In the genomic region with DNA sequence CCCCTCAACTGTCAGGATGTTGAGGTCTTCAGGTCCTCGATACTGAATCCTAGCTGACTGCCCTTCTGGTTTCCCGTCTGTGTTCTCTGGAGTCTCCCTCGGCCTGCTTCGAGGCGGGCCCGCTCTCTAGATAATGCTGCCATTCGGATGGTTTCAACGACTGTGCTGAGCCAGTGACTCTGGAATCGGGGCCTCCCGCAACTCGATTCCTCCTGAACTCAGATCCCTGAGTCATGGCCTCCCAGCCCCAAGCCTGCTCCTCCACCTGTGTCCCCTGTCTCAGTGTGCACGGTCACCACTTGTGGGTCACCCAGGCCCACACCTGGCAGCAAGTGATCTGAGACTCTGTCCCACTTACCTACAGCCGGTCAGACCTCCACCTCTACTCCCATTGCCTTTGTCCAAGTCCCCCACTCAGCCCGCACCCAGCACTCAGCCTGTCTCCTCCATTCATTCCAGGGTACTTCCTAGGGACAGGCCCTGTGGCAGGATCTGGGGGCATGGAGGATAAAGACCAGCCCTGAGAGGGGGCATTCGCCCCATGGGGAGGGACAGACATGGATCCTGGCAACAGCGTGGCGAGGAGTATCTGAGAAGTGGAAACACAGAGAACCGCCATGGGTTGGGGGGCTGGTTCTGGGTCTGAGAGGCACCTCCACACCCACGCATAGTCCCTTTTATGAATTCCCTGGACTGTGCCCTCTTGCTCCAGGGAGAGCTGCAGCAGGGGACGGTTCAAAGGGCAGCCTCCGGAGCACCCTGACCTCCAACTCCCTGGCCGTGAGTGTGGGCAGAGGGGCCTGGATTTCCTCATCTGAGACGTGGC, we compare ENCODE assay signal across 19 cellular contexts. TPM values are rescaled to one million over a fixed set of nuclear protein-coding genes. Genes with fewer than 3 reads are reported as not detected.
DNase-seq lines count a peak whose midpoint lies in the region; ATAC-seq and TF ChIP-seq lines count a peak whose summit lies in the region.
"Had no signal": no experiment of that assay in that cellular context is flagged by ENCODE, and none has a peak within 500 bp of the region (broad histone marks: within the 10 kb centered on the region; RNA-seq: fewer than 3 reads in every experiment).

No MANE protein-coding gene starts in this region.

- no peaks in the 10 kb centered on the region for H3K9me3 ChIP-seq in Peyer's patch
- no peaks in the 10 kb centered on the region for H3K9me3 ChIP-seq in endodermal cell (ENCODE audit: control insufficient read depth, low read length)
- no peaks in the 10 kb centered on the region for H3K9me3 ChIP-seq in mucosa of stomach (ENCODE audit: control insufficient read depth, low read length)
- no peaks in the 10 kb centered on the region for H3K9me3 ChIP-seq in upper lobe of left lung

- TF ChIP-seq EP300 in upper lobe of left lung (IDR thresholded peaks at IDR 0.05), result no peak

- H3K9ac ChIP-seq in endodermal cell (ENCODE audit: extremely low read depth, low read length, poor library complexity, severe bottlenecking), result no peak overlapping the region
- peak overlapping the region; percentile 12 for H3K9ac ChIP-seq in mucosa of stomach (ENCODE audit: low read length)

- H3K4me3 ChIP-seq in Peyer's patch, result peak overlapping the region in 2 of 4 donors; percentile 28 to 36
- no peak overlapping the region for H3K4me3 ChIP-seq in endodermal cell (ENCODE audit: low read length)
- no peak overlapping the region for H3K4me3 ChIP-seq in mucosa of stomach (ENCODE audit: low read length)
- no peak overlapping the region for H3K4me3 ChIP-seq in upper lobe of left lung
- H3K4me3 ChIP-seq: cardiac muscle cell had no signal

- H3K4me1 Mint-ChIP-seq in endodermal cell, result peaks cover 19% of the 10 kb centered on the region

- H3K36me3 ChIP-seq in Peyer's patch (peaks cover 0 to 17% (median 0%) of the 10 kb centered on the region in 3 donors), endodermal cell (ENCODE audit: control insufficient read depth, insufficient read depth, low read length) (peaks cover 6% of the 10 kb centered on the region), mucosa of stomach (ENCODE audit: control insufficient read depth, insufficient read depth, low read length) (peaks cover 6% of the 10 kb centered on the region), upper lobe of left lung (peaks cover 0 to 20% (median 13%) of the 10 kb centered on the region in 4 donors)

- H3K27ac ChIP-seq in Peyer's patch, result peak overlapping the region in 3 of 4 donors; percentile 51 to 86 (median 84)
- H3K27ac ChIP-seq in endodermal cell (ENCODE audit: low read depth, low read length), result no peak overlapping the region
- H3K27ac ChIP-seq in upper lobe of left lung, result peak overlapping the region in 3 of 4 donors; percentile 10 to 81 (median 35)
- H3K27ac ChIP-seq: cardiac muscle cell had no signal

- ATAC-seq in upper lobe of left lung (ENCODE audit: low FRiP score in 2 of 2) (no peak), HG02571 (IDR thresholded peaks at IDR 0.05; ENCODE audit: unreplicated experiment) (no peak)
- ATAC-seq: activated CD4-positive, CD25-positive, alpha-beta regulatory T cell treated with anti-CD3 and anti-CD28 coated beads, Interleukin-2, amount 50 U/mL, for 24 hours; activated CD8-positive, alpha-beta T cell treated with anti-CD3 and anti-CD28 coated beads for 36 hours; CD8-positive, alpha-beta T cell had no signal

- peaks cover 7% of the 10 kb centered on the region for H3K36me3 Mint-ChIP-seq in endodermal cell (ENCODE audit: low read depth)
- H3K36me3 Mint-ChIP-seq: CD8-positive, alpha-beta T cell had no signal

- peak in 1 of 2 donors; percentile 41 for TF ChIP-seq POLR2A in Peyer's patch (IDR thresholded peaks at IDR 0.05)
- TF ChIP-seq POLR2A in upper lobe of left lung (IDR thresholded peaks at IDR 0.05), result no peak

- H3K27me3 Mint-ChIP-seq in endodermal cell (ENCODE audit: insufficient read depth), result peaks cover 8% of the 10 kb centered on the region

- 93 to 96% methylated on average over 11 to 23 of the region's 23 CpGs for WGBS in endodermal cell (ENCODE audit: insufficient coverage in 1 of 2, insufficient read length in 1 of 2), 2 experiments
- WGBS in upper lobe of left lung, 2 donors, result 88 to 92% methylated on average over 22 to 23 of the region's 23 CpGs

- H3K4me1 ChIP-seq in Peyer's patch (peaks cover 0 to 32% (median 2%) of the 10 kb centered on the region in 4 donors), endodermal cell (ENCODE audit: control insufficient read depth, insufficient read depth, low read length) (no peaks in the 10 kb centered on the region), mucosa of stomach (ENCODE audit: control insufficient read depth, insufficient read depth, low read length) (peaks cover 49% of the 10 kb centered on the region), upper lobe of left lung (peaks cover 0 to 33% (median 26%) of the 10 kb centered on the region in 4 donors)

- no peaks in the 10 kb centered on the region for H3K9me3 Mint-ChIP-seq in endodermal cell
- H3K9me3 Mint-ChIP-seq: activated CD8-positive, alpha-beta T cell treated with anti-CD3 and anti-CD28 coated beads for 36 hours; CD8-positive, alpha-beta T cell had no signal

- H3K27ac Mint-ChIP-seq in endodermal cell, result peak overlapping the region; percentile 67
- H3K27ac Mint-ChIP-seq: activated CD8-positive, alpha-beta T cell treated with anti-CD3 and anti-CD28 coated beads for 36 hours; CD8-positive, alpha-beta T cell had no signal

- DNase-seq in Peyer's patch (peak in 2 of 3 donors; percentile 72 to 74), endodermal cell (no peak), upper lobe of left lung (no peak), NCI-H1092 (lab: John Stamatoyannopoulos, UW) (no peak)
- no peak for DNase-seq in activated CD8-positive, alpha-beta memory T cell treated with anti-CD3 and anti-CD28 coated beads, Interleukin-2, amount 50 U/mL, for 4 hours
- DNase-seq: activated CD8-positive, alpha-beta T cell treated with anti-CD3 and anti-CD28 coated beads for 36 hours; activated T-cell treated with anti-CD3 and anti-CD28 coated beads, Interleukin-2, amount 50 U/mL, for 1 hour; AML-193; amygdala; CD8-positive, alpha-beta T cell; dermis blood vessel endothelial cell; DMS79; Kasumi-1; NCI-H1048; NCI-H1930 had no signal

- H3K27me3 ChIP-seq in Peyer's patch (no peaks in the 10 kb centered on the region), endodermal cell (ENCODE audit: control insufficient read depth, insufficient read depth, low read length, poor library complexity, severe bottlenecking) (no peaks in the 10 kb centered on the region), mucosa of stomach (ENCODE audit: control insufficient read depth, insufficient read depth, low read length) (peaks cover 3% of the 10 kb centered on the region), upper lobe of left lung (no peaks in the 10 kb centered on the region)
- H3K27me3 ChIP-seq: cardiac muscle cell had no signal

- H3K4me3 Mint-ChIP-seq in endodermal cell, result no peak overlapping the region
- H3K4me3 Mint-ChIP-seq: activated CD8-positive, alpha-beta T cell treated with anti-CD3 and anti-CD28 coated beads for 36 hours; CD8-positive, alpha-beta T cell had no signal

- TF ChIP-seq CTCF in Peyer's patch (IDR thresholded peaks at IDR 0.05) (no peak), endodermal cell (conservative IDR thresholded peaks at IDR 0.05) (no peak), upper lobe of left lung (IDR thresholded peaks at IDR 0.05) (no peak)

RNA-seq across cellular contexts. Expression of gene MPST, which starts 14.3 kb away (rescaled TPM):
- total RNA-seq in Peyer's patch, result 100 to 1,000 TPM; 128 to 498 (median 394) TPM
- total RNA-seq in endodermal cell, result 10 to 100 TPM; 71.7 to 74.6 TPM
- 83.6 TPM for polyA plus RNA-seq in endodermal cell (2013, experiment 1 of 2)
- polyA plus RNA-seq in endodermal cell (2013, experiment 2 of 2), result 77.0 TPM
- 100 to 1,000 TPM in 5 of 6 donors, 10 to 100 TPM in 1; 80.8 to 183 (median 135) TPM for total RNA-seq in upper lobe of left lung

RNA-seq across cellular contexts. Expression of gene TST, which starts 14.6 kb away (rescaled TPM):
- total RNA-seq in Peyer's patch (100 to 1,000 TPM in 3 of 4 donors, 10 to 100 TPM in 1; 93.3 to 485 (median 249) TPM), endodermal cell (10 to 100 TPM; 38.2 to 48.3 TPM), upper lobe of left lung (10 to 100 TPM; 43.0 to 78.1 (median 70.2) TPM)
- 21.8 TPM for polyA plus RNA-seq in endodermal cell (2013, experiment 1 of 2)
- polyA plus RNA-seq in endodermal cell (2013, experiment 2 of 2), result 24.6 TPM
- total RNA-seq: CD8-positive, alpha-beta T cell had no signal

RNA-seq across cellular contexts. Expression of gene KCTD17, which starts 17.7 kb away (rescaled TPM):
- total RNA-seq in Peyer's patch (10 to 100 TPM in 3 of 4 donors, 1 to 10 TPM in 1; 9.5 to 30.5 (median 13.5) TPM), endodermal cell (10 to 100 TPM; 35.4 to 37.0 TPM), upper lobe of left lung (10 to 100 TPM in 5 of 6 donors, 1 to 10 TPM in 1; 9.0 to 30.4 (median 23.2) TPM)
- 48.8 TPM for polyA plus RNA-seq in endodermal cell (2013, experiment 1 of 2)
- polyA plus RNA-seq in endodermal cell (2013, experiment 2 of 2), result 43.1 TPM

Comparison
In these comparisons a context has a peak if more than half of its experiments do, and no peak if none do; other contexts are left out.
1. DNase-seq: peak in Peyer's patch (2 of 3); none in endodermal cell (single experiment), upper lobe of left lung (0 of 2), NCI-H1092 (single experiment) and activated CD8-positive, alpha-beta memory T cell treated with anti-CD3 and anti-CD28 coated beads, Interleukin-2, amount 50 U/mL, for 4 hours (single experiment).